ENCODE assay signal across 19 cellular contexts in genomic region chr7:131548371-131548770, GRCh38.
"Had no signal": no experiment of that assay in that cellular context is flagged by ENCODE, and none has a peak within 500 bp of the region (broad histone marks: within the 10 kb centered on the region; RNA-seq: fewer than 3 reads in every experiment).

No MANE protein-coding gene starts in this region.

- H3K4me3 ChIP-seq: breast epithelium, tibial nerve had no signal

- H3K27me3 ChIP-seq: breast epithelium, tibial nerve had no signal

- H3K36me3 Mint-ChIP-seq: activated naive CD4-positive, alpha-beta T cell treated with anti-CD3 and anti-CD28 coated beads, Interleukin-2, amount 50 U/mL, for 24 hours had no signal

- H3K27ac ChIP-seq: epithelial cell of prostate, tibial nerve had no signal

- H3K4me3 Mint-ChIP-seq: activated naive CD4-positive, alpha-beta T cell treated with anti-CD3 and anti-CD28 coated beads, Interleukin-2, amount 50 U/mL, for 24 hours; activated T-cell treated with anti-CD3 and anti-CD28 coated beads, Interleukin-2, amount 50 U/mL, for 4 hours; stimulated activated naive CD8-positive, alpha-beta T cell treated with anti-CD3 and anti-CD28 coated beads, Interleukin-15, Interleukin-2, amounts not matched to agents 100 ng/mL and 50 ng/mL, for 24 hours had no signal

- H3K4me1 ChIP-seq: breast epithelium had no signal

- H3K9me3 Mint-ChIP-seq: activated naive CD4-positive, alpha-beta T cell treated with anti-CD3 and anti-CD28 coated beads, Interleukin-2, amount 50 U/mL, for 24 hours; activated T-cell treated with anti-CD3 and anti-CD28 coated beads, Interleukin-2, amount 50 U/mL, for 4 hours; stimulated activated naive CD8-positive, alpha-beta T cell treated with anti-CD3 and anti-CD28 coated beads, Interleukin-15, Interleukin-2, amounts not matched to agents 100 ng/mL and 50 ng/mL, for 24 hours had no signal

- H3K9me3 ChIP-seq: breast epithelium, tibial nerve had no signal

- H3K27ac Mint-ChIP-seq: activated naive CD4-positive, alpha-beta T cell treated with anti-CD3 and anti-CD28 coated beads, Interleukin-2, amount 50 U/mL, for 24 hours; stimulated activated naive CD8-positive, alpha-beta T cell treated with anti-CD3 and anti-CD28 coated beads, Interleukin-15, Interleukin-2, amounts not matched to agents 100 ng/mL and 50 ng/mL, for 24 hours had no signal

- H3K4me1 Mint-ChIP-seq: activated naive CD4-positive, alpha-beta T cell treated with anti-CD3 and anti-CD28 coated beads, Interleukin-2, amount 50 U/mL, for 24 hours had no signal

- DNase-seq: activated CD4-positive, alpha-beta T cell treated with anti-CD3 and anti-CD28 coated beads, Interleukin-2, amount 50 U/mL, for 1 hour; activated CD8-positive, alpha-beta memory T cell treated with anti-CD3 and anti-CD28 coated beads, Interleukin-2, amount 50 U/mL, for 4 hours; activated effector memory CD4-positive, alpha-beta T cell treated with Interleukin-2 at 50 U/mL for 16 hours; activated T-cell treated with anti-CD3 and anti-CD28 coated beads, Interleukin-2, amount 50 U/mL, for 4 hours; cerebellar nuclear complex; effector CD4-positive, alpha-beta T cell; foreskin fibroblast; hypothalamus; kidney glomerular epithelial cell; left ventricle myocardium superior; retina; stimulated activated CD4-positive, alpha-beta T cell treated with anti-CD3 and anti-CD28 coated beads, Interleukin-2, amount 100 ng/mL, for 48 hours; T-helper 1 cell; T-helper 9 cell had no signal

- H3K36me3 ChIP-seq: breast epithelium, tibial nerve had no signal
